In genomic region chr16:15492091-15492740, GRCh38 we compare ENCODE assay signal across 23 cellular contexts. TPM values are rescaled to one million over a fixed set of nuclear protein-coding genes. Genes with fewer than 3 reads are reported as not detected.
DNase-seq lines count a peak whose midpoint lies in the region; ATAC-seq and TF ChIP-seq lines count a peak whose summit lies in the region.
"Had no signal": no experiment of that assay in that cellular context is flagged by ENCODE, and none has a peak within 500 bp of the region (broad histone marks: within the 10 kb centered on the region; RNA-seq: fewer than 3 reads in every experiment).

No MANE protein-coding gene starts in this region.

- no peak overlapping the region for H3K4me3 Mint-ChIP-seq in activated naive CD8-positive, alpha-beta T cell treated with anti-CD3 and anti-CD28 coated beads for 36 hours
- H3K4me3 Mint-ChIP-seq in osteocyte (ENCODE audit: unreplicated experiment), result no peak overlapping the region
- no peak overlapping the region for H3K4me3 Mint-ChIP-seq in T-helper 2 cell treated with Interferon-gamma antibody and Interleukin-4, amounts not matched to agents 5 μg/mL and 100 μg/mL, for 36 hours
- H3K4me3 Mint-ChIP-seq: CD4-positive, alpha-beta T cell had no signal

- H3K9me3 Mint-ChIP-seq in activated naive CD8-positive, alpha-beta T cell treated with anti-CD3 and anti-CD28 coated beads for 36 hours, result peaks cover 3% of the 10 kb centered on the region
- no peaks in the 10 kb centered on the region for H3K9me3 Mint-ChIP-seq in osteocyte (ENCODE audit: unreplicated experiment)
- H3K9me3 Mint-ChIP-seq in T-helper 2 cell treated with Interferon-gamma antibody and Interleukin-4, amounts not matched to agents 5 μg/mL and 100 μg/mL, for 36 hours, result peaks cover 3% of the 10 kb centered on the region
- H3K9me3 Mint-ChIP-seq: CD4-positive, alpha-beta T cell had no signal

- H3K4me3 ChIP-seq in NB4 (ENCODE audit: low read depth, low read length), result no peak overlapping the region
- H3K4me3 ChIP-seq: gastrocnemius medialis, lower lobe of right lung had no signal

- peak overlapping the region; percentile 59 for H3K27ac Mint-ChIP-seq in activated naive CD8-positive, alpha-beta T cell treated with anti-CD3 and anti-CD28 coated beads for 36 hours
- H3K27ac Mint-ChIP-seq in osteocyte (ENCODE audit: unreplicated experiment), result peak overlapping the region; percentile 31
- no peak overlapping the region for H3K27ac Mint-ChIP-seq in T-helper 2 cell treated with Interferon-gamma antibody and Interleukin-4, amounts not matched to agents 5 μg/mL and 100 μg/mL, for 36 hours
- H3K27ac Mint-ChIP-seq: CD4-positive, alpha-beta T cell had no signal

- TF ChIP-seq CTCF in NB4 (IDR thresholded peaks at IDR 0.05; ENCODE audit: low read depth, low read length), result no peak
- no peak for TF ChIP-seq CTCF in osteocyte (IDR thresholded peaks at IDR 0.05)

- ATAC-seq in GM19324 (IDR thresholded peaks at IDR 0.05; ENCODE audit: low FRiP score, unreplicated experiment), result no peak
- ATAC-seq in GM18867 (IDR thresholded peaks at IDR 0.05; ENCODE audit: unreplicated experiment), result no peak
- ATAC-seq: gastrocnemius medialis, Right ventricle myocardium inferior had no signal

- DNase-seq in CD1c-positive myeloid dendritic cell (ENCODE audit: extremely low spot score) (peak; percentile 63), NB4 (ENCODE audit: low read depth) (peak; percentile 34), osteocyte (ENCODE audit: extremely low spot score, unreplicated experiment) (no peak), DMS79 (lab: John Stamatoyannopoulos, UW) (no peak)
- DNase-seq in activated naive CD8-positive, alpha-beta T cell treated with anti-CD3 and anti-CD28 coated beads for 36 hours, result no peak
- no peak for DNase-seq in T-helper 2 cell treated with Interferon-gamma antibody and Interleukin-4, amounts not matched to agents 5 μg/mL and 100 μg/mL, for 36 hours (ENCODE audit: low spot score)
- DNase-seq: activated effector memory CD4-positive, alpha-beta T cell treated with Interleukin-2 at 50 U/mL for 16 hours; anterior cingulate cortex; caudate nucleus; CD4-positive, alpha-beta T cell; DMS 273 treated with DMSO at 0.1 percent for 48 hours; effector CD4-positive, alpha-beta T cell; gastrocnemius medialis; hypothalamus; KBM-7; lower lobe of right lung; NCI-H1092; NCI-H446 treated with DMSO at 0.1 percent for 48 hours; retina; stimulated activated CD4-positive, alpha-beta T cell treated with anti-CD3 and anti-CD28 coated beads, Interleukin-12 subunit alpha, Interleukin-12 subunit beta, amount 100 ng/mL, for 4 hours had no signal

- TF ChIP-seq POLR2A in NB4 (IDR thresholded peaks at IDR 0.05; ENCODE audit: extremely low read depth, insufficient read length), result no peak

- H3K4me1 Mint-ChIP-seq in activated naive CD8-positive, alpha-beta T cell treated with anti-CD3 and anti-CD28 coated beads for 36 hours, result peaks cover 49% of the 10 kb centered on the region
- H3K4me1 Mint-ChIP-seq in osteocyte (ENCODE audit: unreplicated experiment), result peaks cover 45% of the 10 kb centered on the region
- peaks cover 5% of the 10 kb centered on the region for H3K4me1 Mint-ChIP-seq in T-helper 2 cell treated with Interferon-gamma antibody and Interleukin-4, amounts not matched to agents 5 μg/mL and 100 μg/mL, for 36 hours (ENCODE audit: low read depth)

- H3K27me3 Mint-ChIP-seq in activated naive CD8-positive, alpha-beta T cell treated with anti-CD3 and anti-CD28 coated beads for 36 hours, result no peaks in the 10 kb centered on the region
- H3K27me3 Mint-ChIP-seq in osteocyte (ENCODE audit: unreplicated experiment), result no peaks in the 10 kb centered on the region
- no peaks in the 10 kb centered on the region for H3K27me3 Mint-ChIP-seq in T-helper 2 cell treated with Interferon-gamma antibody and Interleukin-4, amounts not matched to agents 5 μg/mL and 100 μg/mL, for 36 hours (ENCODE audit: low read depth)
- H3K27me3 Mint-ChIP-seq: CD4-positive, alpha-beta T cell had no signal

- peaks cover 15% of the 10 kb centered on the region for H3K36me3 Mint-ChIP-seq in activated naive CD8-positive, alpha-beta T cell treated with anti-CD3 and anti-CD28 coated beads for 36 hours
- H3K36me3 Mint-ChIP-seq in osteocyte (ENCODE audit: unreplicated experiment), result no peaks in the 10 kb centered on the region
- H3K36me3 Mint-ChIP-seq in T-helper 2 cell treated with Interferon-gamma antibody and Interleukin-4, amounts not matched to agents 5 μg/mL and 100 μg/mL, for 36 hours (ENCODE audit: low read depth), result no peaks in the 10 kb centered on the region

RNA-seq across cellular contexts. Expression of gene BMERB1, which starts 57.8 kb away (rescaled TPM):
- 10 to 100 TPM; 19.9 to 24.8 TPM for total RNA-seq in activated naive CD8-positive, alpha-beta T cell treated with anti-CD3 and anti-CD28 coated beads for 36 hours
- total RNA-seq in osteocyte, result 47.5 and 47.9 TPM in 2 replicates

Comparison
In these comparisons a context has a peak if more than half of its experiments do, and no peak if none do; other contexts are left out.
1. DNase-seq: peak in CD1c-positive myeloid dendritic cell (single experiment) and NB4 (single experiment); none in activated naive CD8-positive, alpha-beta T cell treated with anti-CD3 and anti-CD28 coated beads for 36 hours (single experiment), osteocyte (single experiment), T-helper 2 cell treated with Interferon-gamma antibody and Interleukin-4, amounts not matched to agents 5 μg/mL and 100 μg/mL, for 36 hours (single experiment) and DMS79 (single experiment).